ENCODE assay signal across 8 cellular contexts in genomic region chr6:32196682-32197616, GRCh38. TPM values are rescaled to one million over a fixed set of nuclear protein-coding genes. Genes with fewer than 3 reads are reported as not detected.
A peak's percentile ranks its signal among the peaks of the same experiment; 100 is the strongest.
DNase-seq lines count a peak whose midpoint lies in the region; ATAC-seq and TF ChIP-seq lines count a peak whose summit lies in the region.

No MANE protein-coding gene starts in this region.

- peak overlapping the region; percentile 97 to 98 for H3K4me3 Mint-ChIP-seq in effector memory CD8-positive, alpha-beta T cell

- H3K27me3 Mint-ChIP-seq in effector memory CD8-positive, alpha-beta T cell: peaks cover 0 to 17% of the 10 kb centered on the region in 2 donors

- DNase-seq in Panc1 (ENCODE audit: low read depth, low spot score) (no peak), SHP77 treated with DMSO at 0.1 percent for 48 hours (lab: John Stamatoyannopoulos, UW) (no peak), cerebellum (ENCODE audit: low spot score) (no peak)
- no peak for DNase-seq in effector memory CD8-positive, alpha-beta T cell
- no peak for DNase-seq in stimulated activated naive CD4-positive, alpha-beta T cell treated with Interleukin-2 at 50 U/mL for 16 hours (lab: John Stamatoyannopoulos, UW)

- H3K9me3 ChIP-seq in Panc1 (ENCODE audit: control insufficient read depth, insufficient read depth, low read depth, low read length) (no peaks in the 10 kb centered on the region), mucosa of stomach (ENCODE audit: control insufficient read depth, low read length) (no peaks in the 10 kb centered on the region)

- H3K4me1 Mint-ChIP-seq in effector memory CD8-positive, alpha-beta T cell (ENCODE audit: low read depth in 2 of 2): peaks cover 35 to 36% of the 10 kb centered on the region in 2 donors

- no peaks in the 10 kb centered on the region for H3K36me3 ChIP-seq in Panc1 (ENCODE audit: control insufficient read depth, insufficient read depth, low read length)
- no peaks in the 10 kb centered on the region for H3K36me3 ChIP-seq in mucosa of stomach (ENCODE audit: control insufficient read depth, insufficient read depth, low read length)

- POLR2A ChIA-PET in Panc1 (lab: Charles Lee): interaction anchor here (0.6 to 0.7 kb wide), 3 partner anchors 30 to 151 kb away, joined by 4 to 6 read pairs (median 5); no protein-coding TSS in a partner anchor

- H3K4me1 ChIP-seq in Panc1 (ENCODE audit: control insufficient read depth, insufficient read depth, low read length): peaks cover 24% of the 10 kb centered on the region
- peaks cover 30% of the 10 kb centered on the region for H3K4me1 ChIP-seq in mucosa of stomach (ENCODE audit: control insufficient read depth, insufficient read depth, low read length)

- no peaks in the 10 kb centered on the region for H3K9me3 Mint-ChIP-seq in effector memory CD8-positive, alpha-beta T cell

- H3K4me3 ChIP-seq in GM08714 (ENCODE audit: low read length) (peak overlapping the region; percentile 78; the same call in 1 of the 2 replicates), Panc1 (ENCODE audit: low read depth in 2 of 2, low read length in 2 of 2) (peak overlapping the region; percentile 86 to 94), mucosa of stomach (ENCODE audit: low read length) (peak overlapping the region; percentile 94)

- in situ Hi-C loops in Panc1 (cut with HindIII; ENCODE audit: low pct_unique_long_range_greater_than_20kb, low sequenced_read_pairs): no loop called here

- intact Hi-C loops in Panc1 (cut with micrococcal nuclease; ENCODE audit: unreplicated experiment): loop anchor here (10.0 kb wide), 1 partner anchor 82 kb away; no protein-coding TSS in a partner anchor

- H3K9ac ChIP-seq in mucosa of stomach (ENCODE audit: low read length): peak overlapping the region; percentile 97

- H3K36me3 Mint-ChIP-seq in effector memory CD8-positive, alpha-beta T cell (ENCODE audit: insufficient read depth): peaks cover 19% of the 10 kb centered on the region

- H3K27me3 ChIP-seq in Panc1 (ENCODE audit: control insufficient read depth, insufficient read depth, low read length) (no peaks in the 10 kb centered on the region), mucosa of stomach (ENCODE audit: control insufficient read depth, insufficient read depth, low read length) (peaks cover 2% of the 10 kb centered on the region)

- CTCF ChIA-PET in Panc1 (lab: Charles Lee): interaction anchor here (0.9 kb wide), 1 partner anchor 67 kb away, joined by 8 read pairs; the partner anchor contains the start of gene FKBPL

- H3K27ac ChIP-seq in Panc1 (ENCODE audit: low read length): peak overlapping the region; percentile 96

- H3K27ac Mint-ChIP-seq in effector memory CD8-positive, alpha-beta T cell: peak overlapping the region; percentile 99 to 100

- no TSS peak for BruUV-seq in Panc1 (replicated peaks; lab: Mats Ljungman, UMichigan)

- ATAC-seq in Panc1 (no peak), HG03469 (IDR thresholded peaks at IDR 0.05; ENCODE audit: unreplicated experiment) (no peak)
- no peak for ATAC-seq in effector memory CD8-positive, alpha-beta T cell (replicated peaks)

- TF ChIP-seq CTCF in Panc1 (IDR thresholded peaks at IDR 0.05): no peak

RNA-seq across cellular contexts. Expression of gene GPSM3, which starts 4.5 kb away (rescaled TPM):
- total RNA-seq in Panc1 (2021; ENCODE audit: unreplicated experiment) (2.0 TPM), cerebellum (0.82 TPM)
- 2.4 TPM for polyA plus RNA-seq in Panc1 (2012; ENCODE audit: insufficient read length)

RNA-seq across cellular contexts. Expression of gene PBX2, which starts 6.9 kb away (rescaled TPM):
- 76.2 TPM for total RNA-seq in Panc1 (2021; ENCODE audit: unreplicated experiment)
- 76.9 TPM for polyA plus RNA-seq in Panc1 (2012; ENCODE audit: insufficient read length)
- 21.3 TPM for total RNA-seq in cerebellum

RNA-seq across cellular contexts. Expression of gene AGER, which starts 12.9 kb away (rescaled TPM):
- total RNA-seq in Panc1 (2021; ENCODE audit: unreplicated experiment) (3.7 TPM), cerebellum (0.54 TPM)
- 3.2 TPM for polyA plus RNA-seq in Panc1 (2012; ENCODE audit: insufficient read length)

RNA-seq across cellular contexts. Expression of gene RNF5, which starts 18.7 kb away (rescaled TPM):
- total RNA-seq in Panc1 (2021; ENCODE audit: unreplicated experiment) (82.3 TPM), cerebellum (36.8 TPM)
- 158 TPM for polyA plus RNA-seq in Panc1 (2012; ENCODE audit: insufficient read length)

RNA-seq across cellular contexts. Expression of gene AGPAT1, which starts 21.1 kb away (rescaled TPM):
- total RNA-seq in Panc1 (2021; ENCODE audit: unreplicated experiment): 88.4 TPM
- polyA plus RNA-seq in Panc1 (2012; ENCODE audit: insufficient read length): 111 TPM
- total RNA-seq in cerebellum: 16.6 TPM
